ENCODE assay signal across 8 cellular contexts in the genomic region with DNA sequence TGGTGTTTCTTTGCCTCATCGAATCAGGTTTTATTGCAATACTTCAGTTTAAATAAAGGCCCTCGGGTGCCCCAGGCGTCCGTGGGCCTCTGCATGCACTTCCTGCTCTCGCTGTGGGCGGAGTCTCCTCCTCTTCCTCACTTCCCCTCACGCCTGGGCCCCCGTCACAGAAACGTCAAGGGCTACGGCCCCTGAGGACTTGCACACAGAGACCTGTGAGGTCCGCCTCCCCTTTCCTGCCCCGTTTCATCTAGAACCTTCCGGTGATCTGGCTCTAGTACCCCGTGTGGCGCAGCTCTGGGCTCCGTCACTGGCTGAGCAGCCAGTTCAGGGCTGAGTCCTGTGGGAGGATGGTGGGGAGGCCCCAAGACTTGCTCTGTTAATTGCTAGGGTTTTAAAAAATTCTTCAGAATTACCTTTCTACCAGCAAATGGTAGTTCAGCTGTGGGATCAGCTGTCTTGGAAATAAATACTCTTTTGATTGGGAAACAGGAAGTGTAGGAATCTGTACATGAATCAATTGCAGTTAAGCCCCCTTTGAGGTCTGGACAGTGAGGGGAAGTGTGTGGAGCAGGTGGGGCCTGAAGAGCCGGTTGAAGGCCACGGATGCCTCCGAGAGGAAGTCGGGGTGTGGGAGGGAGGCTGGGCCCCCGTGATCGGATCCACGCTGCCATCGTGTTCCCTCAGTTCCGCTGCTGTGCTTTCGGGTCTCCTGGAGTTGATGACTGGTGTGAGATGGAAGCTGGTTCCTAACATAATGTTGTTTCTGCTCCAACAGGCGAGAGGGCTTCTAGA. TPM values are rescaled to one million over a fixed set of nuclear protein-coding genes. Genes with fewer than 3 reads are reported as not detected.
DNase-seq lines count a peak whose midpoint lies in the region; ATAC-seq and TF ChIP-seq lines count a peak whose summit lies in the region.

No MANE protein-coding gene starts in this region.

- peak overlapping the region; percentile 97 for H3K27ac Mint-ChIP-seq in T-cell
- H3K27ac Mint-ChIP-seq in activated naive CD8-positive, alpha-beta T cell treated with anti-CD3 and anti-CD28 coated beads for 36 hours = peak overlapping the region; percentile 97
- peak overlapping the region; percentile 96 to 100 (median 99) for H3K27ac Mint-ChIP-seq in naive thymus-derived CD4-positive, alpha-beta T cell

- H3K4me3 ChIP-seq in naive thymus-derived CD4-positive, alpha-beta T cell (ENCODE audit: low read length) = peak overlapping the region; percentile 45
- peak overlapping the region in 2 of 4 donors; percentile 7 to 15 for H3K4me3 ChIP-seq in stomach

- no peak for TF ChIP-seq POLR2A in stomach (IDR thresholded peaks at IDR 0.05)

- H3K4me1 ChIP-seq in naive thymus-derived CD4-positive, alpha-beta T cell (ENCODE audit: control insufficient read depth in 2 of 2, insufficient read depth in 2 of 2, low read length in 2 of 2) = peaks cover 34 to 54% of the 10 kb centered on the region in 2 donors
- peaks cover 9 to 45% (median 32%) of the 10 kb centered on the region in 4 donors for H3K4me1 ChIP-seq in stomach

- H3K4me3 Mint-ChIP-seq in T-cell = peak overlapping the region; percentile 79 to 91 (median 88)
- H3K4me3 Mint-ChIP-seq in activated naive CD8-positive, alpha-beta T cell treated with anti-CD3 and anti-CD28 coated beads for 36 hours = peak overlapping the region; percentile 81
- H3K4me3 Mint-ChIP-seq in naive thymus-derived CD4-positive, alpha-beta T cell = peak overlapping the region; percentile 89 to 98 (median 92)

- H3K36me3 Mint-ChIP-seq in T-cell = peaks cover 9% of the 10 kb centered on the region
- peaks cover 49% of the 10 kb centered on the region for H3K36me3 Mint-ChIP-seq in activated naive CD8-positive, alpha-beta T cell treated with anti-CD3 and anti-CD28 coated beads for 36 hours
- peaks cover 0 to 17% (median 5%) of the 10 kb centered on the region in 5 donors for H3K36me3 Mint-ChIP-seq in naive thymus-derived CD4-positive, alpha-beta T cell

- H3K27ac ChIP-seq in naive thymus-derived CD4-positive, alpha-beta T cell (ENCODE audit: low read depth, low read length) = peak overlapping the region; percentile 92
- H3K27ac ChIP-seq in stomach = peak overlapping the region; percentile 34 to 77 (median 66)

- no peaks in the 10 kb centered on the region for H3K27me3 ChIP-seq in naive thymus-derived CD4-positive, alpha-beta T cell (ENCODE audit: control insufficient read depth in 2 of 2, insufficient read depth in 2 of 2, low read length in 2 of 2)
- H3K27me3 ChIP-seq in stomach = no peaks in the 10 kb centered on the region

- CTCF ChIA-PET in T-cell (lab: Charles Lee) = interaction anchor here (0.5 to 1.4 kb wide), 7 partner anchors 9 to 118 kb away, joined by 3 to 8 read pairs (median 6); no protein-coding TSS in a partner anchor
- CTCF ChIA-PET in naive thymus-derived CD4-positive, alpha-beta T cell (lab: Charles Lee) = interaction anchor here (1.1 to 2.4 kb wide), 4 partner anchors 24 to 125 kb away, joined by 3 to 10 read pairs (median 4); no protein-coding TSS in a partner anchor

- peak; percentile 69 to 97 (median 92) for DNase-seq in T-cell
- peak; percentile 86 for DNase-seq in activated naive CD8-positive, alpha-beta T cell treated with anti-CD3 and anti-CD28 coated beads for 36 hours
- peak; percentile 68 to 97 (median 92) for DNase-seq in naive thymus-derived CD4-positive, alpha-beta T cell
- DNase-seq in stomach = peak; percentile 59
- DNase-seq in NCI-H774 (lab: John Stamatoyannopoulos, UW) = no peak
- DNase-seq in DMS79 (lab: John Stamatoyannopoulos, UW) = no peak

- peaks cover 63 to 69% (median 66%) of the 10 kb centered on the region in 3 donors for H3K4me1 Mint-ChIP-seq in T-cell
- peaks cover 43% of the 10 kb centered on the region for H3K4me1 Mint-ChIP-seq in activated naive CD8-positive, alpha-beta T cell treated with anti-CD3 and anti-CD28 coated beads for 36 hours
- H3K4me1 Mint-ChIP-seq in naive thymus-derived CD4-positive, alpha-beta T cell = peaks cover 42 to 70% (median 54%) of the 10 kb centered on the region in 7 donors

- intact Hi-C loops in naive thymus-derived CD4-positive, alpha-beta T cell (cut with micrococcal nuclease) = loop anchor here (1.0 to 10.0 kb wide), 9 partner anchors 10 to 579 kb away; a partner anchor contains a TSS
- intact Hi-C loops in stomach (cut with DNase I; ENCODE audit: low total_unique reads) = no loop called here

- WGBS in stomach, 5 donors = 66 to 81% (median 75%) methylated on average over 27 of the region's 27 CpGs

- POLR2A ChIA-PET in T-cell (lab: Charles Lee) = interaction anchor here (0.5 to 1.5 kb wide), 5 partner anchors 13 to 487 kb away, joined by 3 to 9 read pairs (median 5); no protein-coding TSS in a partner anchor
- POLR2A ChIA-PET in naive thymus-derived CD4-positive, alpha-beta T cell (lab: Charles Lee) = interaction anchor here (1.1 to 7.8 kb wide), 9 partner anchors 9 to 118 kb away, joined by 3 to 62 read pairs (median 6); a partner anchor contains a TSS

- no peaks in the 10 kb centered on the region for H3K9me3 Mint-ChIP-seq in T-cell
- no peaks in the 10 kb centered on the region for H3K9me3 Mint-ChIP-seq in activated naive CD8-positive, alpha-beta T cell treated with anti-CD3 and anti-CD28 coated beads for 36 hours
- peaks cover 0 to 4% (median 0%) of the 10 kb centered on the region in 11 donors for H3K9me3 Mint-ChIP-seq in naive thymus-derived CD4-positive, alpha-beta T cell

- no peaks in the 10 kb centered on the region for H3K9me3 ChIP-seq in naive thymus-derived CD4-positive, alpha-beta T cell (ENCODE audit: control insufficient read depth in 2 of 3, low read length in 3 of 3)
- no peaks in the 10 kb centered on the region for H3K9me3 ChIP-seq in stomach

- H3K27me3 Mint-ChIP-seq in T-cell = no peaks in the 10 kb centered on the region
- H3K27me3 Mint-ChIP-seq in activated naive CD8-positive, alpha-beta T cell treated with anti-CD3 and anti-CD28 coated beads for 36 hours = no peaks in the 10 kb centered on the region
- H3K27me3 Mint-ChIP-seq in naive thymus-derived CD4-positive, alpha-beta T cell = no peaks in the 10 kb centered on the region

- no peak for TF ChIP-seq EP300 in stomach (IDR thresholded peaks at IDR 0.05)

- peaks cover 0 to 19% (median 0%) of the 10 kb centered on the region in 3 experiments for H3K36me3 ChIP-seq in naive thymus-derived CD4-positive, alpha-beta T cell (ENCODE audit: control insufficient read depth in 2 of 3, insufficient read depth in 3 of 3, low read length in 3 of 3)
- peaks cover 8 to 10% (median 8%) of the 10 kb centered on the region in 4 donors for H3K36me3 ChIP-seq in stomach

- ATAC-seq in GM18498 (IDR thresholded peaks at IDR 0.05; ENCODE audit: unreplicated experiment) (peak; percentile 73), HG02798 (IDR thresholded peaks at IDR 0.05; ENCODE audit: poor library complexity, unreplicated experiment) (peak; percentile 65), T-cell (replicated peaks in 1 of 4) (peak; percentile 74 to 86 (median 81))
- ATAC-seq in naive thymus-derived CD4-positive, alpha-beta T cell = peak; percentile 91

- TF ChIP-seq CTCF in stomach (IDR thresholded peaks at IDR 0.05) = no peak

RNA-seq across cellular contexts. Expression of a gene that starts 10.2 kb away (rescaled TPM):
- total RNA-seq in T-cell (100 to 1,000 TPM in 1 of 5 donors, 10 to 100 TPM in 4; 58.1 to 108 (median 66.0) TPM), stomach (10 to 100 TPM in 1 of 5 donors, 1 to 10 TPM in 4; 5.4 to 14.0 (median 6.6) TPM)
- 10 to 100 TPM; 94.2 to 98.5 TPM for total RNA-seq in activated naive CD8-positive, alpha-beta T cell treated with anti-CD3 and anti-CD28 coated beads for 36 hours
- 10 to 100 TPM; 44.3 to 87.2 (median 53.8) TPM for total RNA-seq in naive thymus-derived CD4-positive, alpha-beta T cell
- 10 to 100 TPM; 27.1 to 49.9 TPM for polyA plus RNA-seq in naive thymus-derived CD4-positive, alpha-beta T cell
- 1 to 10 TPM; 2.6 to 8.2 (median 2.6) TPM for polyA plus RNA-seq in stomach

Comparison
In these comparisons a context has a peak if more than half of its experiments do, and no peak if none do; other contexts are left out.
1. DNase-seq: peak in T-cell (34 of 34), activated naive CD8-positive, alpha-beta T cell treated with anti-CD3 and anti-CD28 coated beads for 36 hours (single experiment), naive thymus-derived CD4-positive, alpha-beta T cell (9 of 9) and stomach (single experiment); none in NCI-H774 (single experiment) and DMS79 (single experiment).
2. Peak in every context shown above with its lines, with median percentiles within 50 percentile points of each other: ATAC-seq, H3K27ac Mint-ChIP-seq and H3K4me3 Mint-ChIP-seq.